Comparison of ENCODE assay signal across 1 cellular context in the genomic region with DNA sequence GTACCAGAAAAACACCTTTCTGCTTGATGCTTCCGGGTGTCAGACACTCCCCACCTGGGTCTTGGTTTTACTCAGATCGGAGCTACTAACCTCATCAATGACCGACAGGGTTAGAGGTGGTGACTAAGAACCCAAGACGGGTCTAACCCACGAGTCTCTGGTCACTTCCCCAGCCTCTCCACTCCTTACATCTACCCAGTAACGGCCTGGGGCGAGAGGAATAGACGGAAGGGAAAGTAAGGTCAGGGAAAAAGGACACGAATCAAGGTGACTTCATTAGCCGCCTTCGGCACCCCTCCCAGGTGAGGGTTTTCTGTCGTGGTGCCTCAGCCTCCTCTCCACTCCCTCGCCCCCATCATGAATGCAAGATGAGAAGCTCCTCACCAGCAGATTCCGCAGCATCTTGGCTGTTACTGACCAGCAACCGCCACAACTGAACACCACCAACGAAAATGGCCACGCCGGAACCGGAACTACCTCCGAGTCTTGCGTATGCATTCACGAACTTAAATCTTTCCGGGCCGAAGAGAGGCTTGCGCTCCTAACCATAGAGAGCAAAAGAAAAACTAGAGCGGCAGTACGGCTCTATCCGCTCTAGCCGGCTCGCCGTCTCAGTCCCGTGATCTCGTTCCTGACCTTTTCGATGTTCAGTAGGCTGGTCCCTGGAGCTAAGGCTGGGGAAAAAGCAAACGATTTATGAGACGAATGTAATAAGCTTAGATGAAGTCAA.
TF ChIP-seq lines count a peak whose summit lies in the region.

A gene with protein sequence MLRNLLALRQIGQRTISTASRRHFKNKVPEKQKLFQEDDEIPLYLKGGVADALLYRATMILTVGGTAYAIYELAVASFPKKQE (minus strand): TSS at position 469 of the 730 bp plus-strand sequence. CDS start 67 bp downstream, at position 402.

TF ChIP-seq in HEK293, 187 proteins besides CTCF, POLR2A, EP300 and RAD21 (continued from another document and continues in another):
- TF ChIP-seq, protein P1, sequence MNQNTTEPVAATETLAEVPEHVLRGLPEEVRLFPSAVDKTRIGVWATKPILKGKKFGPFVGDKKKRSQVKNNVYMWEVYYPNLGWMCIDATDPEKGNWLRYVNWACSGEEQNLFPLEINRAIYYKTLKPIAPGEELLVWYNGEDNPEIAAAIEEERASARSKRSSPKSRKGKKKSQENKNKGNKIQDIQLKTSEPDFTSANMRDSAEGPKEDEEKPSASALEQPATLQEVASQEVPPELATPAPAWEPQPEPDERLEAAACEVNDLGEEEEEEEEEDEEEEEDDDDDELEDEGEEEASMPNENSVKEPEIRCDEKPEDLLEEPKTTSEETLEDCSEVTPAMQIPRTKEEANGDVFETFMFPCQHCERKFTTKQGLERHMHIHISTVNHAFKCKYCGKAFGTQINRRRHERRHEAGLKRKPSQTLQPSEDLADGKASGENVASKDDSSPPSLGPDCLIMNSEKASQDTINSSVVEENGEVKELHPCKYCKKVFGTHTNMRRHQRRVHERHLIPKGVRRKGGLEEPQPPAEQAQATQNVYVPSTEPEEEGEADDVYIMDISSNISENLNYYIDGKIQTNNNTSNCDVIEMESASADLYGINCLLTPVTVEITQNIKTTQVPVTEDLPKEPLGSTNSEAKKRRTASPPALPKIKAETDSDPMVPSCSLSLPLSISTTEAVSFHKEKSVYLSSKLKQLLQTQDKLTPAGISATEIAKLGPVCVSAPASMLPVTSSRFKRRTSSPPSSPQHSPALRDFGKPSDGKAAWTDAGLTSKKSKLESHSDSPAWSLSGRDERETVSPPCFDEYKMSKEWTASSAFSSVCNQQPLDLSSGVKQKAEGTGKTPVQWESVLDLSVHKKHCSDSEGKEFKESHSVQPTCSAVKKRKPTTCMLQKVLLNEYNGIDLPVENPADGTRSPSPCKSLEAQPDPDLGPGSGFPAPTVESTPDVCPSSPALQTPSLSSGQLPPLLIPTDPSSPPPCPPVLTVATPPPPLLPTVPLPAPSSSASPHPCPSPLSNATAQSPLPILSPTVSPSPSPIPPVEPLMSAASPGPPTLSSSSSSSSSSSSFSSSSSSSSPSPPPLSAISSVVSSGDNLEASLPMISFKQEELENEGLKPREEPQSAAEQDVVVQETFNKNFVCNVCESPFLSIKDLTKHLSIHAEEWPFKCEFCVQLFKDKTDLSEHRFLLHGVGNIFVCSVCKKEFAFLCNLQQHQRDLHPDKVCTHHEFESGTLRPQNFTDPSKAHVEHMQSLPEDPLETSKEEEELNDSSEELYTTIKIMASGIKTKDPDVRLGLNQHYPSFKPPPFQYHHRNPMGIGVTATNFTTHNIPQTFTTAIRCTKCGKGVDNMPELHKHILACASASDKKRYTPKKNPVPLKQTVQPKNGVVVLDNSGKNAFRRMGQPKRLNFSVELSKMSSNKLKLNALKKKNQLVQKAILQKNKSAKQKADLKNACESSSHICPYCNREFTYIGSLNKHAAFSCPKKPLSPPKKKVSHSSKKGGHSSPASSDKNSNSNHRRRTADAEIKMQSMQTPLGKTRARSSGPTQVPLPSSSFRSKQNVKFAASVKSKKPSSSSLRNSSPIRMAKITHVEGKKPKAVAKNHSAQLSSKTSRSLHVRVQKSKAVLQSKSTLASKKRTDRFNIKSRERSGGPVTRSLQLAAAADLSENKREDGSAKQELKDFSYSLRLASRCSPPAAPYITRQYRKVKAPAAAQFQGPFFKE (tag by site-specific recombination; IDR thresholded peaks at IDR 0.05; ENCODE audit: borderline replicate concordance): no peak
- TF ChIP-seq ZNF155 (tag by site-specific recombination; IDR thresholded peaks at IDR 0.05) (no peak), ZBTB8A (tag by site-specific recombination; IDR thresholded peaks at IDR 0.05) (peak; percentile 46), ZIC2 (tag by site-specific recombination; IDR thresholded peaks at IDR 0.05) (no peak), ZNF585B (tag by site-specific recombination; IDR thresholded peaks at IDR 0.05) (no peak), ZNF19 (tag by site-specific recombination; IDR thresholded peaks at IDR 0.05; ENCODE audit: low read depth) (no peak), ZNF2 (tag by site-specific recombination; IDR thresholded peaks at IDR 0.05) (peak; percentile 88), TRIM28 (IDR thresholded peaks at IDR 0.05; ENCODE audit: borderline replicate concordance, low read length) (peak; percentile 98), ZNF404 (tag by site-specific recombination; IDR thresholded peaks at IDR 0.05) (no peak), ZNF701 (tag by site-specific recombination; IDR thresholded peaks at IDR 0.05) (no peak), MEIS1 (CRISPR knock-in tag; IDR thresholded peaks at IDR 0.05; ENCODE audit: borderline replicate concordance) (no peak), ZNF830 (tag by site-specific recombination; IDR thresholded peaks at IDR 0.05; ENCODE audit: low read depth) (no peak), KLF8 (tag by site-specific recombination; IDR thresholded peaks at IDR 0.05) (peak; percentile 59), ZNF324 (tag by site-specific recombination; IDR thresholded peaks at IDR 0.05) (peak; percentile 36; the same call in 1 of the 2 replicates), KLF16 (tag by site-specific recombination; IDR thresholded peaks at IDR 0.05) (peak; percentile 44), ZNF776 (tag by site-specific recombination; IDR thresholded peaks at IDR 0.05; ENCODE audit: borderline replicate concordance) (no peak), ZNF221 (tag by site-specific recombination; IDR thresholded peaks at IDR 0.05; ENCODE audit: borderline replicate concordance) (no peak), ZNF354C (tag by site-specific recombination; IDR thresholded peaks at IDR 0.05; ENCODE audit: borderline replicate concordance, low read depth) (no peak), ZBTB1 (tag by site-specific recombination; IDR thresholded peaks at IDR 0.05) (no peak), ZNF544 (tag by site-specific recombination; IDR thresholded peaks at IDR 0.05) (no peak), ZBTB7A (tag by site-specific recombination; IDR thresholded peaks at IDR 0.05; ENCODE audit: low read depth) (no peak), ZNF654 (tag by site-specific recombination; IDR thresholded peaks at IDR 0.05; ENCODE audit: low read depth) (no peak), ZNF548 (tag by site-specific recombination; IDR thresholded peaks at IDR 0.05) (no peak), ZNF266 (tag by site-specific recombination; IDR thresholded peaks at IDR 0.05; ENCODE audit: low read depth) (no peak), ZNF211 (tag by site-specific recombination; IDR thresholded peaks at IDR 0.05; ENCODE audit: low read depth) (no peak), ZNF785 (tag by site-specific recombination; IDR thresholded peaks at IDR 0.05) (no peak), ZNF571 (tag by site-specific recombination; IDR thresholded peaks at IDR 0.05) (no peak), ZXDB (tag by site-specific recombination; IDR thresholded peaks at IDR 0.05) (peak; percentile 83), KLF10 (tag by site-specific recombination; IDR thresholded peaks at IDR 0.05) (no peak), ZNF626 (tag by site-specific recombination; IDR thresholded peaks at IDR 0.05) (no peak), FEZF1 (tag by site-specific recombination; IDR thresholded peaks at IDR 0.05) (peak; percentile 49), HOXA7 (CRISPR knock-in tag; IDR thresholded peaks at IDR 0.05; ENCODE audit: borderline replicate concordance) (no peak), ZBTB48 (tag by site-specific recombination; IDR thresholded peaks at IDR 0.05) (no peak), ZNF23 (tag by site-specific recombination; IDR thresholded peaks at IDR 0.05; ENCODE audit: borderline replicate concordance) (no peak), ZNF529 (tag by site-specific recombination; IDR thresholded peaks at IDR 0.05; ENCODE audit: insufficient replicate concordance) (no peak), ZNF335 (tag by site-specific recombination; conservative IDR thresholded peaks at IDR 0.05) (peak; percentile 88), ZBTB20 (tag by site-specific recombination; IDR thresholded peaks at IDR 0.05) (no peak), ZNF16 (tag by site-specific recombination; IDR thresholded peaks at IDR 0.05; ENCODE audit: low read depth) (no peak), SP3 (tag by site-specific recombination; IDR thresholded peaks at IDR 0.05) (peak; percentile 54), REPIN1 (tag by site-specific recombination; IDR thresholded peaks at IDR 0.05; ENCODE audit: low read depth) (no peak), ZNF391 (tag by site-specific recombination; IDR thresholded peaks at IDR 0.05; ENCODE audit: borderline replicate concordance, low read depth) (0 out of 2 replicates have a peak, but pooled peaks have one; percentile 48), ZNF423 (tag by site-specific recombination; IDR thresholded peaks at IDR 0.05) (no peak), ZBTB21 (tag by site-specific recombination; IDR thresholded peaks at IDR 0.05) (peak; percentile 94), ZNF558 (tag by site-specific recombination; IDR thresholded peaks at IDR 0.05) (peak; percentile 71), ZNF596 (tag by site-specific recombination; IDR thresholded peaks at IDR 0.05) (no peak), RBAK (tag by site-specific recombination; IDR thresholded peaks at IDR 0.05) (no peak), ZNF37A (tag by site-specific recombination; IDR thresholded peaks at IDR 0.05) (no peak), ZNF623 (tag by site-specific recombination; IDR thresholded peaks at IDR 0.05) (no peak), ZNF549 (tag by site-specific recombination; IDR thresholded peaks at IDR 0.05) (no peak), MZF1 (tag by site-specific recombination; IDR thresholded peaks at IDR 0.05; ENCODE audit: borderline replicate concordance) (0 out of 2 replicates have a peak, but pooled peaks have one; percentile 7), OVOL3 (tag by site-specific recombination; IDR thresholded peaks at IDR 0.05) (no peak), ZNF350 (tag by site-specific recombination; IDR thresholded peaks at IDR 0.05) (no peak), ZNF433 (tag by site-specific recombination; IDR thresholded peaks at IDR 0.05; ENCODE audit: low read depth) (no peak), ZBTB17 (tag by site-specific recombination; IDR thresholded peaks at IDR 0.05) (peak; percentile 95)
- TF ChIP-seq, protein P2, sequence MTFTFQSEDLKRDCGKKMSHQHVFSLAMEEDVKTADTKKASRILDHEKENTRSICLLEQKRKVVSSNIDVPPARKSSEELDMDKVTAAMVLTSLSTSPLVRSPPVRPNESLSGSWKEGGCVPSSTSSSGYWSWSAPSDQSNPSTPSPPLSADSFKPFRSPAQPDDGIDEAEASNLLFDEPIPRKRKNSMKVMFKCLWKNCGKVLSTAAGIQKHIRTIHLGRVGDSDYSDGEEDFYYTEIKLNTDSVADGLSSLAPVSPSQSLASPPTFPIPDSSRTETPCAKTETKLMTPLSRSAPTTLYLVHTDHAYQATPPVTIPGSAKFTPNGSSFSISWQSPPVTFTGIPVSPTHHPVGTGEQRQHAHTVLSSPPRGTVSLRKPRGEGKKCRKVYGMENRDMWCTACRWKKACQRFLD (tag by site-specific recombination; IDR thresholded peaks at IDR 0.05): no peak
- TF ChIP-seq, protein P3, sequence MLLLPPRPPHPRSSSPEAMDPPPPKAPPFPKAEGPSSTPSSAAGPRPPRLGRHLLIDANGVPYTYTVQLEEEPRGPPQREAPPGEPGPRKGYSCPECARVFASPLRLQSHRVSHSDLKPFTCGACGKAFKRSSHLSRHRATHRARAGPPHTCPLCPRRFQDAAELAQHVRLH (tag by site-specific recombination; IDR thresholded peaks at IDR 0.05): peak; percentile 75
- TF ChIP-seq, protein P4, sequence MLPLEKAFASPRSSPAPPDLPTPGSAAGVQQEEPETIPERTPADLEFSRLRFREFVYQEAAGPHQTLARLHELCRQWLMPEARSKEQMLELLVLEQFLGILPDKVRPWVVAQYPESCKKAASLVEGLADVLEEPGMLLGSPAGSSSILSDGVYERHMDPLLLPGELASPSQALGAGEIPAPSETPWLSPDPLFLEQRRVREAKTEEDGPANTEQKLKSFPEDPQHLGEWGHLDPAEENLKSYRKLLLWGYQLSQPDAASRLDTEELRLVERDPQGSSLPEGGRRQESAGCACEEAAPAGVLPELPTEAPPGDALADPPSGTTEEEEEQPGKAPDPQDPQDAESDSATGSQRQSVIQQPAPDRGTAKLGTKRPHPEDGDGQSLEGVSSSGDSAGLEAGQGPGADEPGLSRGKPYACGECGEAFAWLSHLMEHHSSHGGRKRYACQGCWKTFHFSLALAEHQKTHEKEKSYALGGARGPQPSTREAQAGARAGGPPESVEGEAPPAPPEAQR (tag by site-specific recombination; IDR thresholded peaks at IDR 0.05): no peak
- TF ChIP-seq, protein P5, sequence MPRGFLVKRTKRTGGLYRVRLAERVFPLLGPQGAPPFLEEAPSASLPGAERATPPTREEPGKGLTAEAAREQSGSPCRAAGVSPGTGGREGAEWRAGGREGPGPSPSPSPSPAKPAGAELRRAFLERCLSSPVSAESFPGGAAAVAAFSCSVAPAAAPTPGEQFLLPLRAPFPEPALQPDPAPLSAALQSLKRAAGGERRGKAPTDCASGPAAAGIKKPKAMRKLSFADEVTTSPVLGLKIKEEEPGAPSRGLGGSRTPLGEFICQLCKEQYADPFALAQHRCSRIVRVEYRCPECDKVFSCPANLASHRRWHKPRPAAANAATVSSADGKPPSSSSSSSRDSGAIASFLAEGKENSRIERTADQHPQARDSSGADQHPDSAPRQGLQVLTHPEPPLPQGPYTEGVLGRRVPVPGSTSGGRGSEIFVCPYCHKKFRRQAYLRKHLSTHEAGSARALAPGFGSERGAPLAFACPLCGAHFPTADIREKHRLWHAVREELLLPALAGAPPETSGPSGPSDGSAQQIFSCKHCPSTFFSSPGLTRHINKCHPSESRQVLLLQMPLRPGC (tag by site-specific recombination; IDR thresholded peaks at IDR 0.05): peak; percentile 59; the same call in 1 of the 2 replicates
- TF ChIP-seq, protein P6, sequence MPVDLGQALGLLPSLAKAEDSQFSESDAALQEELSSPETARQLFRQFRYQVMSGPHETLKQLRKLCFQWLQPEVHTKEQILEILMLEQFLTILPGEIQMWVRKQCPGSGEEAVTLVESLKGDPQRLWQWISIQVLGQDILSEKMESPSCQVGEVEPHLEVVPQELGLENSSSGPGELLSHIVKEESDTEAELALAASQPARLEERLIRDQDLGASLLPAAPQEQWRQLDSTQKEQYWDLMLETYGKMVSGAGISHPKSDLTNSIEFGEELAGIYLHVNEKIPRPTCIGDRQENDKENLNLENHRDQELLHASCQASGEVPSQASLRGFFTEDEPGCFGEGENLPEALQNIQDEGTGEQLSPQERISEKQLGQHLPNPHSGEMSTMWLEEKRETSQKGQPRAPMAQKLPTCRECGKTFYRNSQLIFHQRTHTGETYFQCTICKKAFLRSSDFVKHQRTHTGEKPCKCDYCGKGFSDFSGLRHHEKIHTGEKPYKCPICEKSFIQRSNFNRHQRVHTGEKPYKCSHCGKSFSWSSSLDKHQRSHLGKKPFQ (tag by site-specific recombination; IDR thresholded peaks at IDR 0.05): no peak
- TF ChIP-seq, protein P7, sequence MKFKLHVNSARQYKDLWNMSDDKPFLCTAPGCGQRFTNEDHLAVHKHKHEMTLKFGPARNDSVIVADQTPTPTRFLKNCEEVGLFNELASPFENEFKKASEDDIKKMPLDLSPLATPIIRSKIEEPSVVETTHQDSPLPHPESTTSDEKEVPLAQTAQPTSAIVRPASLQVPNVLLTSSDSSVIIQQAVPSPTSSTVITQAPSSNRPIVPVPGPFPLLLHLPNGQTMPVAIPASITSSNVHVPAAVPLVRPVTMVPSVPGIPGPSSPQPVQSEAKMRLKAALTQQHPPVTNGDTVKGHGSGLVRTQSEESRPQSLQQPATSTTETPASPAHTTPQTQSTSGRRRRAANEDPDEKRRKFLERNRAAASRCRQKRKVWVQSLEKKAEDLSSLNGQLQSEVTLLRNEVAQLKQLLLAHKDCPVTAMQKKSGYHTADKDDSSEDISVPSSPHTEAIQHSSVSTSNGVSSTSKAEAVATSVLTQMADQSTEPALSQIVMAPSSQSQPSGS (tag by site-specific recombination; IDR thresholded peaks at IDR 0.05; ENCODE audit: low read depth): no peak
